Comparison of ENCODE assay signal across 15 cellular contexts in the genomic region with DNA sequence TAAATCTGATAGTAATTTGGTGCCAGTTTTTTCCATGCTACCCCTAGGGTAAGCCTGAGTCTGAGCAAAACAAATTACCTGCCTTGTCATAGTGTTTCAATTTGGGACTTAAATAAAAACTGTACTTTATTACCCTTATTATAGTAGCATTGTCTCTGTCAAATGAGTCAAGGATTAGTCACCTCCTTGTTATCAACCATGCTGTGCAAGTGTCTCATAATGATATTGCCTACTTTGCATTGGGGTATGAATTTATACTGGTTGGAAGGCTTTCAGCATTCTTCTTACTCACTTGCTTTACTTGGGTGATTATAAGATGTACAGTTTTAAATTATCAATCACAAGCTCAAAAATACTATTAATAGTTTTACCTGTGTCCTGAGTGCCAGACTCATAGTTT.
DNase-seq lines count a peak whose midpoint lies in the region; ATAC-seq and TF ChIP-seq lines count a peak whose summit lies in the region.
"Had no signal": no experiment of that assay in that cellular context is flagged by ENCODE, and none has a peak within 500 bp of the region (broad histone marks: within the 10 kb centered on the region; RNA-seq: fewer than 3 reads in every experiment).

No MANE protein-coding gene starts in this region.

- POLR2A ChIA-PET in activated CD4-positive, alpha-beta T cell treated with anti-CD3 and anti-CD28 coated beads, Interleukin-2, amount 10 ng/mL, durations not matched to agents 7 days and 5 days (lab: Charles Lee), result no interaction called here

- H3K9me3 ChIP-seq in HAP-1, result no peaks in the 10 kb centered on the region
- H3K9me3 ChIP-seq: neutrophil had no signal

- no peaks in the 10 kb centered on the region for H3K4me1 ChIP-seq in HAP-1

- no peaks in the 10 kb centered on the region for H3K27me3 ChIP-seq in HAP-1 (ENCODE audit: low read depth)
- H3K27me3 ChIP-seq: neutrophil had no signal

- no peaks in the 10 kb centered on the region for H3K9me3 Mint-ChIP-seq in activated CD4-positive, alpha-beta T cell treated with anti-CD3 and anti-CD28 coated beads, Interleukin-2, amount 10 ng/mL, durations not matched to agents 7 days and 5 days
- H3K9me3 Mint-ChIP-seq: CD8-positive, alpha-beta T cell had no signal

- H3K36me3 ChIP-seq in HAP-1 (replicated peaks), result no peaks in the 10 kb centered on the region
- H3K36me3 ChIP-seq: neutrophil had no signal

- no peak for TF ChIP-seq CTCF in astrocyte of the spinal cord (IDR thresholded peaks at IDR 0.05; ENCODE audit: low read depth, low read length)

- H3K36me3 Mint-ChIP-seq in activated CD4-positive, alpha-beta T cell treated with anti-CD3 and anti-CD28 coated beads, Interleukin-2, amount 10 ng/mL, durations not matched to agents 7 days and 5 days (ENCODE audit: low read depth), result no peaks in the 10 kb centered on the region
- H3K36me3 Mint-ChIP-seq: CD8-positive, alpha-beta T cell had no signal

- DNase-seq in M059J (ENCODE audit: low read depth) (peak; percentile 37), astrocyte of the spinal cord (ENCODE audit: low read depth, low spot score) (peak; percentile 42), non-pigmented ciliary epithelial cell (ENCODE audit: low read depth) (peak; percentile 26), AML-193 (lab: John Stamatoyannopoulos, UW) (no peak), HAP-1 (ENCODE audit: low spot score in 2 of 2) (no peak)
- DNase-seq in activated CD4-positive, alpha-beta T cell treated with anti-CD3 and anti-CD28 coated beads, Interleukin-2, amount 10 ng/mL, durations not matched to agents 7 days and 5 days, result no peak
- DNase-seq: activated CD4-positive, alpha-beta T cell treated with anti-CD3 and anti-CD28 coated beads for 48 hours; activated T-cell treated with anti-CD3 and anti-CD28 coated beads, Interleukin-2, amount 50 U/mL, for 72 hours; anterior cingulate cortex; CD8-positive, alpha-beta T cell; NCI-H2081; NK-92 treated with Interleukin-12 subunit alpha and Interleukin-12 subunit beta, amount 100 ng/mL, for 24 hours had no signal

- in situ Hi-C loops in astrocyte of the spinal cord (cut with HindIII; ENCODE audit: low sequenced_read_pairs), result no loop called here
- in situ Hi-C loops in HAP-1 (cut with MboI; ENCODE audit: low sequenced_read_pairs), result no loop called here

- no peak overlapping the region for H3K4me3 Mint-ChIP-seq in activated CD4-positive, alpha-beta T cell treated with anti-CD3 and anti-CD28 coated beads, Interleukin-2, amount 10 ng/mL, durations not matched to agents 7 days and 5 days
- H3K4me3 Mint-ChIP-seq: activated T-cell treated with anti-CD3 and anti-CD28 coated beads, Interleukin-2, amount 50 U/mL, for 72 hours; CD8-positive, alpha-beta T cell had no signal

- no peak overlapping the region for H3K27ac Mint-ChIP-seq in activated CD4-positive, alpha-beta T cell treated with anti-CD3 and anti-CD28 coated beads, Interleukin-2, amount 10 ng/mL, durations not matched to agents 7 days and 5 days
- H3K27ac Mint-ChIP-seq: activated T-cell treated with anti-CD3 and anti-CD28 coated beads, Interleukin-2, amount 50 U/mL, for 72 hours; CD8-positive, alpha-beta T cell had no signal

- H3K4me1 Mint-ChIP-seq in activated CD4-positive, alpha-beta T cell treated with anti-CD3 and anti-CD28 coated beads, Interleukin-2, amount 10 ng/mL, durations not matched to agents 7 days and 5 days, result no peaks in the 10 kb centered on the region

- CTCF ChIA-PET in activated CD4-positive, alpha-beta T cell treated with anti-CD3 and anti-CD28 coated beads, Interleukin-2, amount 10 ng/mL, durations not matched to agents 7 days and 5 days (lab: Charles Lee), result interaction anchor here (0.6 kb wide), 2 partner anchors 50 to 387 kb away, joined by 3 read pairs; no protein-coding TSS in a partner anchor

- no peaks in the 10 kb centered on the region for H3K27me3 Mint-ChIP-seq in activated CD4-positive, alpha-beta T cell treated with anti-CD3 and anti-CD28 coated beads, Interleukin-2, amount 10 ng/mL, durations not matched to agents 7 days and 5 days

- peak; percentile 67 for ATAC-seq in HG02759 (IDR thresholded peaks at IDR 0.05; ENCODE audit: unreplicated experiment)
- ATAC-seq: activated T-cell treated with anti-CD3 and anti-CD28 coated beads, Interleukin-2, amount 50 U/mL, for 72 hours; CD8-positive, alpha-beta T cell had no signal

- H3K4me3 ChIP-seq in astrocyte of the spinal cord (ENCODE audit: low read depth, low read length) (no peak overlapping the region), HAP-1 (no peak overlapping the region)
- H3K4me3 ChIP-seq: smooth muscle cell had no signal

Comparison
In these comparisons a context has a peak if more than half of its experiments do, and no peak if none do; other contexts are left out.
1. DNase-seq: peak in M059J (single experiment), astrocyte of the spinal cord (single experiment) and non-pigmented ciliary epithelial cell (single experiment); none in AML-193 (0 of 2), HAP-1 (0 of 2) and activated CD4-positive, alpha-beta T cell treated with anti-CD3 and anti-CD28 coated beads, Interleukin-2, amount 10 ng/mL, durations not matched to agents 7 days and 5 days (single experiment).